In the genomic region with DNA sequence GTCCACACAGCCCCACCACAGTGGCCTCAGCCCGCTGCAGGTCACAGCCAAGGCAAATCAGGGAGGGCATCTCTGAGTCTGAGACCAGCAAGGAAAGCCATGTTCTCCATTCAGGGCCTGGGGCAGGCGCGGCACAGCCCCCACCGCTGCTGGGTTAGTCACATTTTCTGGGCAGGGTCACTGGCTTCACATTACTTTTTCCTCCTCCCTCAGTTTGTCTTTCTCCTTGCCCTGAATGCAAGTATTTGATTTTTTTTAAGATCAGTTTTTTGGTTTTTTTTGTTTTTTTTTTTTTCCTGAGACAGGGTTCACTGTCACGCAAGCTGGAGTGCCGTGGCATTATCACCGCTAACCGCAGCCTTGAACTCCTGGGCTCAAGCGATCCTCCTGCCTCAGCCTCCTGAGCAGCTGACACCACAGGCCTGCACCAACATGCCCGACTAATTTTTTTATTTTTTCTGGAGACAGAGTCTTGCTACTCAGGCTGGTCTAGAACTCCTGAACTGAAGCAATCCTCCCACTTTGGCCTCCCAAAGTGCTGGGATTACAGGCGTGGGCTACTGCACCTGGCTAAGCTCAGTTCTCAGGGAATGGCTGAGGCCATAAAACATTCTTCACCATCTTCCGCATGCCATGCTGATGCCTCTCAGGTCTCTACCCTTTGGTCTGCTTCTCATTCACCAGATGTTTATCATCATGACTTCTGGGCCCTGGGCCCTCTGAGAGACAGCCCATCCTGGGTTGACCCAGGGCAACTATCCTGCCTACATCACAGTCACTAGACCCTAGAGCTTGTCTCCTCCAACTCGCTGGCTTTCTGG, we compare ENCODE assay signal across 9 cellular contexts. TPM values are rescaled to one million over a fixed set of nuclear protein-coding genes. Genes with fewer than 3 reads are reported as not detected.
A peak's percentile ranks its signal among the peaks of the same experiment; 100 is the strongest.
DNase-seq lines count a peak whose midpoint lies in the region; ATAC-seq and TF ChIP-seq lines count a peak whose summit lies in the region.
"Had no signal": no experiment of that assay in that cellular context is flagged by ENCODE, and none has a peak within 500 bp of the region (broad histone marks: within the 10 kb centered on the region; RNA-seq: fewer than 3 reads in every experiment).

No MANE protein-coding gene starts in this region.

- TF ChIP-seq POLR2A in erythroblast (IDR thresholded peaks at IDR 0.05; ENCODE audit: low read length), result no peak

- ATAC-seq in GM21786 (IDR thresholded peaks at IDR 0.05; ENCODE audit: unreplicated experiment), result peak; percentile 5
- peak; percentile 10 for ATAC-seq in esophagus mucosa
- ATAC-seq in stimulated activated naive B cell treated with anti-CD40 and anti-IgM and Interleukin-4, amounts not matched to agents 10 μg/mL and 1 μg/mL and 100 μg/mL, for 72 hours (replicated peaks), result no peak

- H3K9me3 Mint-ChIP-seq in stimulated activated naive B cell treated with anti-CD40 and anti-IgM and Interleukin-4, amounts not matched to agents 10 μg/mL and 1 μg/mL and 100 μg/mL, for 72 hours, result no peaks in the 10 kb centered on the region

- DNase-seq in NT2/D1 (ENCODE audit: low read depth, low spot score), result no peak
- no peak for DNase-seq in stimulated activated naive B cell treated with anti-CD40 and anti-IgM and Interleukin-4, amounts not matched to agents 10 μg/mL and 1 μg/mL and 100 μg/mL, for 72 hours
- no peak for DNase-seq in NCI-H1092 treated with DMSO at 0.1 percent for 48 hours (lab: John Stamatoyannopoulos, UW)
- DNase-seq in NCI-H1436 (lab: John Stamatoyannopoulos, UW), result no peak
- DNase-seq in erythroblast (lab: John Stamatoyannopoulos, UW), result no peak
- DNase-seq: NCI-H69 had no signal

- peaks cover 8% of the 10 kb centered on the region for H3K4me1 ChIP-seq in NT2/D1 (ENCODE audit: insufficient read depth, insufficient read length)

- peak overlapping the region; percentile 32 for H3K9ac ChIP-seq in NT2/D1 (ENCODE audit: insufficient read length, low read depth)

- no peaks in the 10 kb centered on the region for H3K27me3 Mint-ChIP-seq in stimulated activated naive B cell treated with anti-CD40 and anti-IgM and Interleukin-4, amounts not matched to agents 10 μg/mL and 1 μg/mL and 100 μg/mL, for 72 hours

- peak overlapping the region; percentile 86 for H3K27ac Mint-ChIP-seq in stimulated activated naive B cell treated with anti-CD40 and anti-IgM and Interleukin-4, amounts not matched to agents 10 μg/mL and 1 μg/mL and 100 μg/mL, for 72 hours

- peak overlapping the region; percentile 8 for H3K4me3 ChIP-seq in NT2/D1 (ENCODE audit: insufficient read length, low read depth)

- H3K36me3 ChIP-seq in NT2/D1 (ENCODE audit: insufficient read depth, insufficient read length, low read length), result no peaks in the 10 kb centered on the region

- H3K36me3 Mint-ChIP-seq in stimulated activated naive B cell treated with anti-CD40 and anti-IgM and Interleukin-4, amounts not matched to agents 10 μg/mL and 1 μg/mL and 100 μg/mL, for 72 hours, result peaks cover 9 to 10% of the 10 kb centered on the region in 2 donors

- peak overlapping the region; percentile 81 to 86 for H3K4me3 Mint-ChIP-seq in stimulated activated naive B cell treated with anti-CD40 and anti-IgM and Interleukin-4, amounts not matched to agents 10 μg/mL and 1 μg/mL and 100 μg/mL, for 72 hours

- H3K4me1 Mint-ChIP-seq in stimulated activated naive B cell treated with anti-CD40 and anti-IgM and Interleukin-4, amounts not matched to agents 10 μg/mL and 1 μg/mL and 100 μg/mL, for 72 hours, result peaks cover 52 to 74% of the 10 kb centered on the region in 2 donors

- H3K27me3 ChIP-seq in NT2/D1 (ENCODE audit: insufficient read depth, insufficient read length), result no peaks in the 10 kb centered on the region

- H3K9me3 ChIP-seq in NT2/D1 (ENCODE audit: insufficient read depth, low read length), result no peaks in the 10 kb centered on the region

RNA-seq across cellular contexts. Expression of gene CAPG, which starts 0.6 kb away (rescaled TPM):
- 295 TPM for total RNA-seq in esophagus mucosa

RNA-seq across cellular contexts. Expression of gene SH2D6, which starts 7.7 kb away (rescaled TPM):
- total RNA-seq in esophagus mucosa, result 0.12 TPM
- total RNA-seq: glomerular endothelial cell had no signal

RNA-seq across cellular contexts. Expression of gene ELMOD3, which starts 56.2 kb away (rescaled TPM):
- 8.1 TPM for total RNA-seq in esophagus mucosa

RNA-seq across cellular contexts. Expression of gene RETSAT, which starts 56.5 kb away (rescaled TPM):
- total RNA-seq in esophagus mucosa, result 77.9 TPM

Comparison
In these comparisons a context has a peak if more than half of its experiments do, and no peak if none do; other contexts are left out.
1. ATAC-seq: peak in GM21786 (single experiment) and esophagus mucosa (single experiment); none in stimulated activated naive B cell treated with anti-CD40 and anti-IgM and Interleukin-4, amounts not matched to agents 10 μg/mL and 1 μg/mL and 100 μg/mL, for 72 hours (0 of 2).